In genomic region chr1:85259118-85259865, GRCh38 we compare ENCODE assay signal across 8 cellular contexts. TPM values are rescaled to one million over a fixed set of nuclear protein-coding genes. Genes with fewer than 3 reads are reported as not detected.
DNase-seq lines count a peak whose midpoint lies in the region; ATAC-seq and TF ChIP-seq lines count a peak whose summit lies in the region.

Gene C1orf52 (minus strand): TSS chr1:85259662. CDS start chr1:85259633, 29 bp downstream.

- H3K9me3 ChIP-seq in thymus (ENCODE audit: control insufficient read depth): no peaks in the 10 kb centered on the region

- peaks cover 29% of the 10 kb centered on the region for H3K4me1 Mint-ChIP-seq in activated naive CD8-positive, alpha-beta T cell treated with anti-CD3 and anti-CD28 coated beads for 36 hours
- H3K4me1 Mint-ChIP-seq in glutamatergic neuron (ENCODE audit: low read depth, unreplicated experiment) (peaks cover 7% of the 10 kb centered on the region), osteocyte (ENCODE audit: unreplicated experiment) (peaks cover 25% of the 10 kb centered on the region)

- H3K9me3 Mint-ChIP-seq in activated naive CD8-positive, alpha-beta T cell treated with anti-CD3 and anti-CD28 coated beads for 36 hours: peaks cover 4% of the 10 kb centered on the region
- H3K9me3 Mint-ChIP-seq in glutamatergic neuron (ENCODE audit: unreplicated experiment) (peaks cover 5% of the 10 kb centered on the region), osteocyte (ENCODE audit: unreplicated experiment) (peaks cover 5% of the 10 kb centered on the region)

- H3K36me3 Mint-ChIP-seq in activated naive CD8-positive, alpha-beta T cell treated with anti-CD3 and anti-CD28 coated beads for 36 hours: peaks cover 40% of the 10 kb centered on the region
- H3K36me3 Mint-ChIP-seq in glutamatergic neuron (ENCODE audit: unreplicated experiment): peaks cover 12% of the 10 kb centered on the region
- H3K36me3 Mint-ChIP-seq in osteocyte (ENCODE audit: unreplicated experiment): peaks cover 35% of the 10 kb centered on the region

- peak within 1 kb of the TSS; percentile 95 for H3K4me3 Mint-ChIP-seq in activated naive CD8-positive, alpha-beta T cell treated with anti-CD3 and anti-CD28 coated beads for 36 hours
- peak within 1 kb of the TSS; percentile 96 for H3K4me3 Mint-ChIP-seq in glutamatergic neuron (ENCODE audit: unreplicated experiment)
- H3K4me3 Mint-ChIP-seq in osteocyte (ENCODE audit: unreplicated experiment): peak within 1 kb of the TSS; percentile 97

- H3K36me3 ChIP-seq in thymus (ENCODE audit: control insufficient read depth, insufficient read depth): no peaks in the 10 kb centered on the region

- TF ChIP-seq CTCF in GM12865 (IDR thresholded peaks at IDR 0.05; ENCODE audit: insufficient read depth, low read depth, low read length, missing control alignments): peak; percentile 95
- peak; percentile 99 for TF ChIP-seq CTCF in glutamatergic neuron (IDR thresholded peaks at IDR 0.05; ENCODE audit: partially characterized antibody, unreplicated experiment)
- TF ChIP-seq CTCF in osteocyte (IDR thresholded peaks at IDR 0.05): peak; percentile 99

- WGBS in thymus: under 1% methylated on average over 64 of the region's 64 CpGs

- H3K27me3 ChIP-seq in thymus (ENCODE audit: control insufficient read depth, insufficient read depth): no peaks in the 10 kb centered on the region

- DNase-seq in GM12865 (ENCODE audit: low read depth) (peak; percentile 95), NCI-H1105 (lab: John Stamatoyannopoulos, UW) (peak; percentile 88), SKM-1 treated with dmso at 0.1 percent for 144 hours (lab: John Stamatoyannopoulos, UW; ENCODE audit: unreplicated experiment) (peak; percentile 82), glutamatergic neuron (peak; percentile 99), osteocyte (ENCODE audit: extremely low spot score, unreplicated experiment) (peak; percentile 99)
- peak; percentile 92 for DNase-seq in activated naive CD8-positive, alpha-beta T cell treated with anti-CD3 and anti-CD28 coated beads for 36 hours

- peak; percentile 98 for ATAC-seq in HG02642 (IDR thresholded peaks at IDR 0.05; ENCODE audit: poor library complexity, unreplicated experiment)

- H3K27ac Mint-ChIP-seq in activated naive CD8-positive, alpha-beta T cell treated with anti-CD3 and anti-CD28 coated beads for 36 hours: peak within 1 kb of the TSS; percentile 94
- H3K27ac Mint-ChIP-seq in glutamatergic neuron (ENCODE audit: unreplicated experiment) (peak within 1 kb of the TSS; percentile 91), osteocyte (ENCODE audit: unreplicated experiment) (peak within 1 kb of the TSS; percentile 95)

- peak within 1 kb of the TSS; percentile 79 for H3K4me3 ChIP-seq in GM12865 (ENCODE audit: low read depth, low read length)
- peak within 1 kb of the TSS; percentile 82 for H3K4me3 ChIP-seq in thymus (ENCODE audit: low read length)

- peaks cover 6% of the 10 kb centered on the region for H3K4me1 ChIP-seq in thymus (ENCODE audit: control insufficient read depth, insufficient read depth, low read length)

- no peaks in the 10 kb centered on the region for H3K27me3 Mint-ChIP-seq in activated naive CD8-positive, alpha-beta T cell treated with anti-CD3 and anti-CD28 coated beads for 36 hours
- H3K27me3 Mint-ChIP-seq in glutamatergic neuron (ENCODE audit: unreplicated experiment): peaks cover 3% of the 10 kb centered on the region
- H3K27me3 Mint-ChIP-seq in osteocyte (ENCODE audit: unreplicated experiment): no peaks in the 10 kb centered on the region

- peak within 1 kb of the TSS; percentile 90 for H3K27ac ChIP-seq in thymus (ENCODE audit: low read depth)

RNA-seq across cellular contexts. Expression of gene C1orf52, which starts in this region (rescaled TPM):
- 10 to 100 TPM; 29.3 to 30.0 TPM for total RNA-seq in activated naive CD8-positive, alpha-beta T cell treated with anti-CD3 and anti-CD28 coated beads for 36 hours
- 53.7 TPM for total RNA-seq in glutamatergic neuron (ENCODE audit: unreplicated experiment)
- total RNA-seq in osteocyte: 30.8 and 32.2 TPM in 2 replicates
- 54.8 TPM for polyA plus RNA-seq in thymus

Comparison
In these comparisons a context has a peak if more than half of its experiments do, and no peak if none do; other contexts are left out.
1. Peak in every context shown above with its lines: DNase-seq, ATAC-seq, H3K4me3 ChIP-seq and H3K27ac ChIP-seq.